In genomic region chr10:23448802-23449570, GRCh38 we compare ENCODE assay signal across 8 cellular contexts. TPM values are rescaled to one million over a fixed set of nuclear protein-coding genes. Genes with fewer than 3 reads are reported as not detected.
DNase-seq lines count a peak whose midpoint lies in the region; ATAC-seq, FAIRE-seq and TF ChIP-seq lines count a peak whose summit lies in the region.

No MANE protein-coding gene starts in this region.

- H3K36me3 Mint-ChIP-seq in CD8-positive, alpha-beta memory T cell = peaks cover 3 to 20% (median 5%) of the 10 kb centered on the region in 3 donors

- peak; percentile 83 for ATAC-seq in GM19438 (IDR thresholded peaks at IDR 0.05; ENCODE audit: low read depth, unreplicated experiment)
- peak; percentile 94 for ATAC-seq in HG03342 (IDR thresholded peaks at IDR 0.05; ENCODE audit: unreplicated experiment)
- ATAC-seq in K562 = no peak

- CTCF ChIA-PET in CD8-positive, alpha-beta memory T cell (lab: Charles Lee) = no interaction called here
- CTCF ChIA-PET in K562 (lab: Yijun Ruan, JAX; ENCODE audit: low intra/inter-chr PET ratio) = no interaction called here

- TF ChIP-seq CTCF in K562 (IDR thresholded peaks at IDR 0.05 in 2 of 3, conservative IDR thresholded peaks at IDR 0.05 in 1 of 3; ENCODE audit: insufficient read depth in 2 of 3, low read depth in 1 of 3, low read length in 3 of 3) = no peak

- no peak for TF ChIP-seq EP300 in K562 (IDR thresholded peaks at IDR 0.05; ENCODE audit: low read length)

- in situ Hi-C loops in K562 (cut with MboI) = no loop called here

- WGBS in K562 (ENCODE audit: insufficient coverage, low coverage, missing lambda C conversion rate) = 13% methylated on average over 7 of the region's 7 CpGs

- POLR2A ChIA-PET in CD8-positive, alpha-beta memory T cell (lab: Charles Lee) = interaction anchor here (1.4 kb wide), 1 partner anchor 10 kb away, joined by 7 read pairs; the partner anchor contains the start of gene OTUD1
- POLR2A ChIA-PET in K562 (lab: Yijun Ruan, JAX) = interaction anchor here (0.7 to 1.6 kb wide), 3 partner anchors 8 to 11 kb away, joined by 4 to 5 read pairs (median 4); no protein-coding TSS in a partner anchor

- H3K9me3 Mint-ChIP-seq in CD8-positive, alpha-beta memory T cell = no peaks in the 10 kb centered on the region

- no peaks in the 10 kb centered on the region for H3K27me3 Mint-ChIP-seq in CD8-positive, alpha-beta memory T cell

- no peak overlapping the region for H2AFZ ChIP-seq in K562 (ENCODE audit: low read depth, low read length)

- no peak overlapping the region for H3K9ac ChIP-seq in K562 (ENCODE audit: insufficient read depth in 1 of 2, low read depth in 2 of 2, low read length in 2 of 2)

- peaks cover 7% of the 10 kb centered on the region for H3K4me1 ChIP-seq in CD8-positive, alpha-beta memory T cell (ENCODE audit: insufficient read depth, low read length)
- H3K4me1 ChIP-seq in K562 (replicated peaks in 1 of 2; ENCODE audit: control insufficient read depth in 2 of 2, insufficient read depth in 2 of 2, low read length in 2 of 2) = no peaks in the 10 kb centered on the region; a peak in 2 of 5 replicates

- no peak for FAIRE-seq in K562 (lab: Jason Lieb, UNC)

- no TSS peak for BruUV-seq in K562 (replicated peaks; lab: Mats Ljungman, UMichigan)

- H3K36me3 ChIP-seq in CD8-positive, alpha-beta memory T cell (ENCODE audit: insufficient read depth, low read length) = no peaks in the 10 kb centered on the region
- no peaks in the 10 kb centered on the region for H3K36me3 ChIP-seq in K562 (ENCODE audit: control insufficient read depth, insufficient read depth, low read length)

- H3K27ac ChIP-seq in CD8-positive, alpha-beta memory T cell (ENCODE audit: low read depth, low read length) = no peak overlapping the region
- no peak overlapping the region for H3K27ac ChIP-seq in K562 (ENCODE audit: extremely low read depth, low read depth, low read length)

- H3K79me2 ChIP-seq in K562 (ENCODE audit: control insufficient read depth, insufficient read depth, low read length) = no peaks in the 10 kb centered on the region

- peak overlapping the region; percentile 50 to 84 (median 68) for H3K27ac Mint-ChIP-seq in CD8-positive, alpha-beta memory T cell

- peaks cover 29 to 40% (median 34%) of the 10 kb centered on the region in 3 donors for H3K4me1 Mint-ChIP-seq in CD8-positive, alpha-beta memory T cell

- H3K4me2 ChIP-seq in K562 (ENCODE audit: insufficient read depth, low read length) = no peak overlapping the region

- no peaks in the 10 kb centered on the region for H3K9me1 ChIP-seq in K562 (ENCODE audit: control insufficient read depth, insufficient read depth, low read length)

- H3K4me3 ChIP-seq in CD8-positive, alpha-beta memory T cell (ENCODE audit: low read length) = no peak overlapping the region
- H3K4me3 ChIP-seq in K562 = no peak overlapping the region

- H3K4me3 Mint-ChIP-seq in CD8-positive, alpha-beta memory T cell = peak overlapping the region in 3 of 7 donors; percentile 22 to 63 (median 32)

- intact Hi-C loops in K562 (cut with micrococcal nuclease) = no loop called here
- intact Hi-C loops in posterior cingulate gyrus (cut with DNase I) = no loop called here

- DNase-seq in CD8-positive, alpha-beta memory T cell = peak in 2 of 5 donors; percentile 5 to 14
- no peak for DNase-seq in K562 (ENCODE audit: extremely low read depth in 1 of 4, low spot score in 3 of 4)
- no peak for DNase-seq in NCI-H748 treated with DMSO at 0.1 percent for 48 hours (lab: John Stamatoyannopoulos, UW)
- DNase-seq in posterior cingulate gyrus = no peak
- DNase-seq in NCI-H187 treated with DMSO at 0.1 percent for 48 hours (lab: John Stamatoyannopoulos, UW) = no peak
- DNase-seq in NCI-H526 treated with DMSO at 0.1 percent for 48 hours (lab: John Stamatoyannopoulos, UW) = no peak

- H3K27me3 ChIP-seq in CD8-positive, alpha-beta memory T cell (ENCODE audit: insufficient read depth, low read length, poor library complexity, severe bottlenecking) = no peaks in the 10 kb centered on the region
- H3K27me3 ChIP-seq in K562 (ENCODE audit: control insufficient read depth in 2 of 2, insufficient read depth in 2 of 2, low read length in 2 of 2) = peaks cover 3 to 7% of the 10 kb centered on the region in 2 experiments; a peak in 3 of 5 replicates

- H4K20me1 ChIP-seq in K562 (replicated peaks; ENCODE audit: control insufficient read depth, insufficient read depth, low read length) = no peaks in the 10 kb centered on the region

- no peak for TF ChIP-seq POLR2A in K562 (conservative IDR thresholded peaks at IDR 0.05)

- no peaks in the 10 kb centered on the region for H3K9me3 ChIP-seq in CD8-positive, alpha-beta memory T cell (ENCODE audit: low read length)
- no peaks in the 10 kb centered on the region for H3K9me3 ChIP-seq in K562 (replicated peaks; ENCODE audit: control insufficient read depth, insufficient read depth, low read depth, low read length)

- no peak for TF ChIP-seq RAD21 in K562 (CRISPR knock-in tag; conservative IDR thresholded peaks at IDR 0.05 in 1 of 2, IDR thresholded peaks at IDR 0.05 in 1 of 2)

TF ChIP-seq in K562, 482 proteins besides CTCF, POLR2A, EP300 and RAD21 (continues in another document):
- no peak for TF ChIP-seq KAT7 (CRISPR knock-in tag; IDR thresholded peaks at IDR 0.05; ENCODE audit: borderline replicate concordance)
- peak; percentile 61; the same call in 1 of the 2 replicates for TF ChIP-seq ZNF512 (tag; IDR thresholded peaks at IDR 0.05)
- no peak for TF ChIP-seq ZBTB33 (CRISPR knock-in tag; IDR thresholded peaks at IDR 0.05)
- no peak for TF ChIP-seq MBD2 (IDR thresholded peaks at IDR 0.05; ENCODE audit: borderline replicate concordance, low read depth)
- TF ChIP-seq SMARCE1 (IDR thresholded peaks at IDR 0.05) = no peak
- TF ChIP-seq C11orf30 (IDR thresholded peaks at IDR 0.05; ENCODE audit: low read depth) = no peak
- no peak for TF ChIP-seq SETDB1 (IDR thresholded peaks at IDR 0.05; ENCODE audit: low read length)
- peak; percentile 93 for TF ChIP-seq TFE3 (CRISPR knock-in tag; IDR thresholded peaks at IDR 0.05)

RNA-seq across cellular contexts. Expression of gene OTUD1, which starts 10.1 kb away (rescaled TPM):
- total RNA-seq in CD8-positive, alpha-beta memory T cell = 1 to 10 TPM; 6.6 to 6.9 TPM
- 17.2 TPM for polyA plus RNA-seq in CD8-positive, alpha-beta memory T cell
- total RNA-seq in K562 (2011; cell fraction: chromatin; rRNA removed; ENCODE audit: low replicate concordance) = 0.58 and 1.4 TPM in 2 replicates
- 0.83 and 0.92 TPM in 2 replicates for total RNA-seq in K562 (2011; cell fraction: nucleolus; rRNA removed)
- total RNA-seq in K562 (2011; cell fraction: nucleoplasm; rRNA removed) = 1.2 TPM in 2 replicates
- 0.94 and 1.0 TPM in 2 replicates for total RNA-seq in K562 (2014; rRNA removed)
- 1.1 and 1.2 TPM in 2 replicates for total RNA-seq in K562 (2014; rRNA removed; fragmentation: Illumina TruSeq; extraction: Trizol)
- 0.76 and 0.94 TPM in 2 replicates for total RNA-seq in K562 (2015; rRNA removed; fragmentation: Illumina TruSeq; extraction: Trizol)
- total RNA-seq in K562 (2021) = 1.8 and 2.0 TPM in 2 replicates
- 0.43 and 0.49 TPM in 2 replicates for polyA plus RNA-seq in K562 (2011; rRNA removed)
- polyA plus RNA-seq in K562 (2011; cell fraction: cytosol; rRNA removed) = 0.21 and 0.38 TPM in 2 replicates
- polyA plus RNA-seq in K562 (2011; cell fraction: nucleus; rRNA removed) = 0.30 and 0.60 TPM in 2 replicates
- polyA plus RNA-seq in K562 (2012) = 0.95 and 2.5 TPM in 2 replicates
- 0.45 and 0.62 TPM in 2 replicates for polyA plus RNA-seq in K562 (2014; fragmentation: Illumina TruSeq; extraction: Trizol)
- polyA plus RNA-seq in K562 (2014; fragmentation: Nextera tagmentation; extraction: Ambion mirVana) = under 1 TPM; 0.29 to 0.31 TPM
- polyA plus RNA-seq in K562 (2014; rRNA removed) = 0.49 and 0.94 TPM in 2 replicates
- polyA minus RNA-seq in K562 (2011; rRNA and poly(A)+ RNA removed) = 0.93 and 0.98 TPM in 2 replicates
- 0.67 and 0.82 TPM in 2 replicates for polyA minus RNA-seq in K562 (2011; cell fraction: cytosol; rRNA and poly(A)+ RNA removed)
- 0.67 and 1.00 TPM in 2 replicates for polyA minus RNA-seq in K562 (2011; cell fraction: nucleus; rRNA and poly(A)+ RNA removed)
